Comparison of ENCODE assay signal across 8 cellular contexts in genomic region chr17:34038786-34039185, GRCh38.
A peak's percentile ranks its signal among the peaks of the same experiment; 100 is the strongest.
DNase-seq lines count a peak whose midpoint lies in the region; ATAC-seq, FAIRE-seq and TF ChIP-seq lines count a peak whose summit lies in the region.
"Not testable (repeated sequence)": the region's sequence is repeated elsewhere in the genome, so short reads cannot be mapped to it uniquely, and the experiment has no call there.

No MANE protein-coding gene starts in this region.

- not testable (repeated sequence) for H3K4me2 ChIP-seq in endothelial cell of umbilical vein (ENCODE audit: insufficient read depth, low read length); HepG2 (ENCODE audit: low read depth, low read length)

- TF ChIP-seq POLR2A in endothelial cell of umbilical vein (IDR thresholded peaks at IDR 0.05; ENCODE audit: low read depth, low read length); HepG2 (IDR thresholded peaks at IDR 0.05; ENCODE audit: insufficient read depth in 1 of 2, low read depth in 2 of 2, low read length in 2 of 2): not testable (repeated sequence)

- TF ChIP-seq EP300 in HepG2 (IDR thresholded peaks at IDR 0.05; ENCODE audit: low read depth in 2 of 2, low read length in 2 of 2); HepG2 (CRISPR knock-in tag; IDR thresholded peaks at IDR 0.05; ENCODE audit: borderline replicate concordance): not testable (repeated sequence)

- not testable (repeated sequence) for H3K4me3 ChIP-seq in endothelial cell of umbilical vein (replicated peaks in 1 of 3; ENCODE audit: insufficient read depth in 1 of 3, low read depth in 1 of 3, low read length in 3 of 3); HepG2 (replicated peaks in 1 of 3; ENCODE audit: insufficient read depth in 1 of 3, low read depth in 2 of 3, low read length in 3 of 3)

- DNase-seq in DMS 273 (lab: John Stamatoyannopoulos, UW; ENCODE audit: unreplicated experiment), result peak; percentile 28
- DNase-seq in G401 (ENCODE audit: low spot score), result peak; percentile 77
- DNase-seq in NCI-H2171 treated with DMSO at 0.1 percent for 48 hours (lab: John Stamatoyannopoulos, UW), result peak; percentile 70
- DNase-seq in SK-N-DZ (ENCODE audit: low spot score), result peak; percentile 50
- DNase-seq in cerebellar cortex (ENCODE audit: low spot score), result peak; percentile 72
- not testable (repeated sequence) for DNase-seq in endothelial cell of umbilical vein (ENCODE audit: low read depth, low spot score); HepG2 (ENCODE audit: low spot score)

- H3K9me3 ChIP-seq in endothelial cell of umbilical vein (replicated peaks; ENCODE audit: control insufficient read depth, insufficient read depth, low read length); HepG2 (ENCODE audit: low read length): not testable (repeated sequence)

- not testable (repeated sequence) for H2AFZ ChIP-seq in endothelial cell of umbilical vein (ENCODE audit: low read depth, low read length); HepG2 (ENCODE audit: low read length)

- H3K9ac ChIP-seq in endothelial cell of umbilical vein (replicated peaks; ENCODE audit: extremely low read depth, insufficient read depth, low read length); HepG2 (ENCODE audit: insufficient read depth, low read depth, low read length): not testable (repeated sequence)

- in situ Hi-C loops in G401 (cut with HindIII; ENCODE audit: low sequenced_read_pairs); HepG2 (cut with HindIII; ENCODE audit: extremely low pct_ligation_motif_present, low pct_unique_long_range_greater_than_20kb): not testable (repeated sequence)

- CTCF ChIA-PET in endothelial cell of umbilical vein (lab: Charles Lee); HepG2 (lab: Yijun Ruan, JAX; ENCODE audit: low intra/inter-chr PET ratio, low total read pairs): not testable (repeated sequence)

- TF ChIP-seq CTCF in endothelial cell of umbilical vein (IDR thresholded peaks at IDR 0.05; ENCODE audit: extremely low read depth in 1 of 2, insufficient read depth in 1 of 2, low read depth in 1 of 2, low read length in 2 of 2); HepG2 (CRISPR knock-in tag; IDR thresholded peaks at IDR 0.05): not testable (repeated sequence)

- not testable (repeated sequence) for BruUV-seq in endothelial cell of umbilical vein (replicated peaks; lab: Mats Ljungman, UMichigan); HepG2 (replicated peaks; lab: Mats Ljungman, UMichigan)

- not testable (repeated sequence) for TF ChIP-seq RAD21 in HepG2 (CRISPR knock-in tag; IDR thresholded peaks at IDR 0.05)

- H3K9me1 ChIP-seq in endothelial cell of umbilical vein (replicated peaks; ENCODE audit: control insufficient read depth, extremely low read depth, insufficient read depth, low read length), result not testable (repeated sequence)

- FAIRE-seq in endothelial cell of umbilical vein (lab: Jason Lieb, UNC) (peak; percentile 57), HepG2 (lab: Jason Lieb, UNC) (peak; percentile 15)

- not testable (repeated sequence) for H3K36me3 ChIP-seq in endothelial cell of umbilical vein (ENCODE audit: control insufficient read depth in 2 of 2, extremely low read depth in 1 of 2, insufficient read depth in 2 of 2, low read length in 2 of 2); HepG2 (replicated peaks in 1 of 2; ENCODE audit: control insufficient read depth in 1 of 2, insufficient read depth in 2 of 2, low read length in 2 of 2)

- not testable (repeated sequence) for ATAC-seq in SK-N-SH treated with all-trans-retinoic acid at 6 μM for 48 hours, HepG2

- dilution Hi-C loops in endothelial cell of umbilical vein (cut with MboI; ENCODE audit: extremely low pct_ligation_motif_present, low sequenced_read_pairs), result not testable (repeated sequence)

- 52% methylated on average over 9 of the region's 9 CpGs for WGBS in HepG2 (ENCODE audit: low lambda C conversion rate)

- not testable (repeated sequence) for H3K79me2 ChIP-seq in endothelial cell of umbilical vein (ENCODE audit: control insufficient read depth, insufficient read depth, low read length); HepG2 (ENCODE audit: insufficient read depth, low read length)

- H4K20me1 ChIP-seq in endothelial cell of umbilical vein (replicated peaks; ENCODE audit: control insufficient read depth, extremely low read depth, insufficient read depth, low read length); HepG2 (ENCODE audit: insufficient read depth, low read length): not testable (repeated sequence)

- not testable (repeated sequence) for H3K27me3 ChIP-seq in endothelial cell of umbilical vein (ENCODE audit: control insufficient read depth in 2 of 2, insufficient read depth in 2 of 2, low read length in 2 of 2); HepG2 (ENCODE audit: control insufficient read depth in 1 of 2, insufficient read depth in 2 of 2, low read length in 2 of 2)

- intact Hi-C loops in endothelial cell of umbilical vein (cut with micrococcal nuclease); HepG2 (cut with micrococcal nuclease; ENCODE audit: unreplicated experiment): not testable (repeated sequence)

- H3K4me1 ChIP-seq in endothelial cell of umbilical vein (ENCODE audit: control insufficient read depth, extremely low read depth, insufficient read depth, low read length); HepG2 (ENCODE audit: insufficient read depth, low read length): not testable (repeated sequence)

- H3K27ac ChIP-seq in endothelial cell of umbilical vein (ENCODE audit: insufficient read depth, low read depth, low read length); HepG2 (ENCODE audit: extremely low read length, insufficient read depth, low read length): not testable (repeated sequence)

- POLR2A ChIA-PET in endothelial cell of umbilical vein (lab: Charles Lee); HepG2 (lab: Yijun Ruan, JAX): not testable (repeated sequence)
